1 cellular context compared by ENCODE assay signal in the genomic region with DNA sequence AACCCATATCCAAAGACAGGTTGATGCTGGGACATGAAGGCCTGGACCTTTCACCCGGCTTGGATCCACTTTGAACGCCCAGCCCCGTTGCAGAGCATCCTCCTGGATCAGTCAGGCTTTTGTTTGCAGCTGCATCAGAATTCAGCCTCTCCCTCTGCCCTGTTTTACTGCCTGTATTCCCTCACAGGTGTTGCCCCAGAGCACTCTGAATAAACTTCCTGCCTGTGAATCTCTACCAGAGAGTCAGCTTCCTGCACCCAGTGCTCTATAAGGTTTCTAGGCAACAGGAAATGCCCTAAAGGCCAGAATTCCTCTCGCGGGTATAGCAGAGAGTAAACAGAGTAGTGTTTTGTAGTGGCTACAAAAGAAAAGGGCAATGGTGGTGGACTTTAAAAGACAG.
TF ChIP-seq lines count a peak whose summit lies in the region.

No MANE protein-coding gene starts in this region.

TF ChIP-seq in A549, 52 proteins besides CTCF, POLR2A, EP300 and RAD21 (continued from another document):
- no peak for TF ChIP-seq HEYL (CRISPR knock-in tag; IDR thresholded peaks at IDR 0.05)
